ENCODE assay signal across 23 cellular contexts in the genomic region with DNA sequence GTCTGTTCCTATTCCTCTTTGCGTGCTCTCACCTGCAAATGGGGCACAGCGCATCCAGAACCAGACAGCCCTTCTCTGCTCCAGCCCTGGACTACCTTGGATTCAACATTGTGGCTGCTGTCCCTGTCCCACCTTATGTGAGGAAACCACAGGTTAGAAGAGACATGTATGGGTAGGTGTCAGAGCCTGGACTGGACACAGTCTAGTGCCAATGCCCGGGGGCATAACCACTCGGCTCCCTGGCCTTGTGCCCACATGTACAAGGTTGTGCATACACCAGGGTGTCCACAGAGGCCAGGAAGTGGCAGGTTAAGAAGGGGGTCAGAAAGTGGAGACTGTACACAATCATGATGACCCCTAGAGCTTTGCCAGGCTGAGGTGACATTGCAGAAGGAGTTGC. TPM values are rescaled to one million over a fixed set of nuclear protein-coding genes. Genes with fewer than 3 reads are reported as not detected.
DNase-seq lines count a peak whose midpoint lies in the region; ATAC-seq, FAIRE-seq and TF ChIP-seq lines count a peak whose summit lies in the region.
"Had no signal": no experiment of that assay in that cellular context is flagged by ENCODE, and none has a peak within 500 bp of the region (broad histone marks: within the 10 kb centered on the region; RNA-seq: fewer than 3 reads in every experiment).

No MANE protein-coding gene starts in this region.

- H3K27me3 ChIP-seq in bronchial epithelial cell (ENCODE audit: control insufficient read depth, insufficient read depth, low read length) (peaks cover 3% of the 10 kb centered on the region), neuronal stem cell (ENCODE audit: control insufficient read depth in 3 of 3, insufficient read depth in 3 of 3, low read depth in 1 of 3, low read length in 3 of 3) (no peaks in the 10 kb centered on the region), H7 (ENCODE audit: control insufficient read depth, insufficient read depth, low read length) (no peaks in the 10 kb centered on the region), right lobe of liver (no peaks in the 10 kb centered on the region)
- H3K27me3 ChIP-seq: BLaER1 treated with 17β-estradiol and CSF1 and Interleukin-3, amounts not matched to agents 10 nM and 100 nM had no signal

- H2BK5ac ChIP-seq in neuronal stem cell (ENCODE audit: low read length) = no peak overlapping the region

- TF ChIP-seq CTCF in bronchial epithelial cell (IDR thresholded peaks at IDR 0.05; ENCODE audit: insufficient read depth, low read length, severe bottlenecking) (no peak), right lobe of liver (IDR thresholded peaks at IDR 0.05) (no peak)

- no peaks in the 10 kb centered on the region for H3K79me1 ChIP-seq in neuronal stem cell (ENCODE audit: low read depth, low read length)

- H2BK12ac ChIP-seq in neuronal stem cell (ENCODE audit: low read length) = peak overlapping the region; percentile 4

- no peaks in the 10 kb centered on the region for H3K4me1 Mint-ChIP-seq in stimulated activated effector memory CD8-positive, alpha-beta T cell treated with anti-CD3 and anti-CD28 coated beads, Interleukin-12 subunit alpha, Interleukin-12 subunit beta, amount 100 ng/mL, for 72 hours
- H3K4me1 Mint-ChIP-seq: B cell had no signal

- H3K4me3 Mint-ChIP-seq in stimulated activated effector memory CD8-positive, alpha-beta T cell treated with anti-CD3 and anti-CD28 coated beads, Interleukin-12 subunit alpha, Interleukin-12 subunit beta, amount 100 ng/mL, for 72 hours = no peak overlapping the region
- H3K4me3 Mint-ChIP-seq: B cell; CD4-positive, alpha-beta T cell; CD8-positive, alpha-beta T cell had no signal

- no peak overlapping the region for H3K27ac ChIP-seq in neuronal stem cell (replicated peaks; ENCODE audit: low read length)
- no peak overlapping the region for H3K27ac ChIP-seq in right lobe of liver
- H3K27ac ChIP-seq: 22Rv1; A549; BLaER1 treated with 17β-estradiol and CSF1 and Interleukin-3, amounts not matched to agents 10 nM and 100 nM; C4-2B had no signal

- H3K9me3 ChIP-seq in neuronal stem cell (replicated peaks in 1 of 2; ENCODE audit: control insufficient read depth in 2 of 2, insufficient read depth in 1 of 2, low read depth in 1 of 2, low read length in 2 of 2) = peaks cover 2 to 4% of the 10 kb centered on the region in 2 donors
- no peaks in the 10 kb centered on the region for H3K9me3 ChIP-seq in right lobe of liver
- H3K9me3 ChIP-seq: Caco-2 had no signal

- FAIRE-seq in bronchial epithelial cell (lab: Jason Lieb, UNC) (peak; percentile 43), GM19239 (lab: Jason Lieb, UNC) (no peak)
- FAIRE-seq: A549, D721Med, G401.6, GM12891 had no signal

- DNase-seq in NCI-H69 (lab: John Stamatoyannopoulos, UW) (peak; percentile 43), bronchial epithelial cell (ENCODE audit: low read depth) (no peak), neuronal stem cell (ENCODE audit: low spot score) (no peak), NCI-H748 (lab: John Stamatoyannopoulos, UW; ENCODE audit: unreplicated experiment) (no peak), H7 (no peak), right lobe of liver (no peak), GM19239 (ENCODE audit: insufficient read length, low spot score) (no peak)
- DNase-seq in stimulated activated effector memory CD8-positive, alpha-beta T cell treated with anti-CD3 and anti-CD28 coated beads, Interleukin-12 subunit alpha, Interleukin-12 subunit beta, amount 100 ng/mL, for 72 hours (ENCODE audit: low spot score in 2 of 2) = no peak
- DNase-seq: AML-193; Caco-2; Calu3; CD4-positive, alpha-beta T cell; CD8-positive, alpha-beta T cell; DMS79 treated with DMSO at 0.1 percent for 48 hours; GF-D8 had no signal

- H4K91ac ChIP-seq in neuronal stem cell (ENCODE audit: low read depth, low read length, poor library complexity) = no peak overlapping the region

- H3K4me3 ChIP-seq in bronchial epithelial cell (ENCODE audit: low read depth, low read length) (no peak overlapping the region), neuronal stem cell (ENCODE audit: low read length in 2 of 2) (no peak overlapping the region), H7 (ENCODE audit: insufficient read depth, low read depth, low read length) (no peak overlapping the region), right lobe of liver (no peak overlapping the region)
- H3K4me3 ChIP-seq: A549; BLaER1 treated with 17β-estradiol and CSF1 and Interleukin-3, amounts not matched to agents 10 nM and 100 nM had no signal

- no peaks in the 10 kb centered on the region for H3K36me3 ChIP-seq in bronchial epithelial cell (ENCODE audit: control insufficient read depth, insufficient read depth, low read length)
- no peaks in the 10 kb centered on the region for H3K36me3 ChIP-seq in neuronal stem cell (replicated peaks in 1 of 2; ENCODE audit: control insufficient read depth in 2 of 2, insufficient read depth in 2 of 2, low read length in 2 of 2)
- no peaks in the 10 kb centered on the region for H3K36me3 ChIP-seq in H7 (replicated peaks; ENCODE audit: control insufficient read depth, insufficient read depth, low read length)
- no peaks in the 10 kb centered on the region for H3K36me3 ChIP-seq in right lobe of liver
- H3K36me3 ChIP-seq: BLaER1 treated with 17β-estradiol and CSF1 and Interleukin-3, amounts not matched to agents 10 nM and 100 nM had no signal

- H3K4me1 ChIP-seq in neuronal stem cell (ENCODE audit: control insufficient read depth in 2 of 2, insufficient read depth in 1 of 2, low read depth in 1 of 2, low read length in 2 of 2) (no peaks in the 10 kb centered on the region), right lobe of liver (no peaks in the 10 kb centered on the region)
- H3K4me1 ChIP-seq: A549; BLaER1 treated with 17β-estradiol and CSF1 and Interleukin-3, amounts not matched to agents 10 nM and 100 nM; Caco-2 had no signal

- WGBS in neuronal stem cell (ENCODE audit: extremely low coverage in 2 of 2, insufficient read length in 2 of 2, insufficient replicate concordance in 1 of 2), 2 donors = no CpG with 5 or more reads among the region's 4 CpGs
- no CpG with 5 or more reads among the region's 4 CpGs for WGBS in right lobe of liver (ENCODE audit: insufficient coverage, low coverage, low lambda C conversion rate, missing lambda C conversion rate)

- no peak overlapping the region for H2BK120ac ChIP-seq in neuronal stem cell (ENCODE audit: low read depth, low read length)

- H3K27ac Mint-ChIP-seq in stimulated activated effector memory CD8-positive, alpha-beta T cell treated with anti-CD3 and anti-CD28 coated beads, Interleukin-12 subunit alpha, Interleukin-12 subunit beta, amount 100 ng/mL, for 72 hours = no peak overlapping the region
- H3K27ac Mint-ChIP-seq: B cell; CD4-positive, alpha-beta T cell; CD8-positive, alpha-beta T cell had no signal

- H4K8ac ChIP-seq in neuronal stem cell (ENCODE audit: low read depth, low read length) = peak overlapping the region; percentile 65

- peaks cover 2% of the 10 kb centered on the region for H3K9me3 Mint-ChIP-seq in stimulated activated effector memory CD8-positive, alpha-beta T cell treated with anti-CD3 and anti-CD28 coated beads, Interleukin-12 subunit alpha, Interleukin-12 subunit beta, amount 100 ng/mL, for 72 hours
- H3K9me3 Mint-ChIP-seq: CD4-positive, alpha-beta T cell had no signal

- H3K4me2 ChIP-seq in neuronal stem cell (ENCODE audit: insufficient read depth, low read length, poor library complexity, severe bottlenecking) = no peak overlapping the region
- H3K4me2 ChIP-seq: A549; BLaER1 treated with 17β-estradiol and CSF1 and Interleukin-3, amounts not matched to agents 10 nM and 100 nM had no signal

- no peak overlapping the region for H3K14ac ChIP-seq in neuronal stem cell (ENCODE audit: low read length)

- H2BK15ac ChIP-seq in neuronal stem cell (ENCODE audit: low read length) = peak overlapping the region; percentile 43

- intact Hi-C loops in right lobe of liver (cut with DNase I) = no loop called here

- ATAC-seq in stimulated activated effector memory CD8-positive, alpha-beta T cell treated with anti-CD3 and anti-CD28 coated beads, Interleukin-12 subunit alpha, Interleukin-12 subunit beta, amount 100 ng/mL, for 72 hours = peak; percentile 32
- ATAC-seq in right lobe of liver = no peak
- ATAC-seq: A549; CD8-positive, alpha-beta T cell had no signal

- no peak overlapping the region for H3K23ac ChIP-seq in neuronal stem cell (ENCODE audit: low read depth, low read length, poor library complexity)

- no peak overlapping the region for H3K9ac ChIP-seq in neuronal stem cell (ENCODE audit: low read depth, low read length, poor library complexity)
- H3K9ac ChIP-seq: BLaER1 treated with 17β-estradiol and CSF1 and Interleukin-3, amounts not matched to agents 10 nM and 100 nM had no signal

- H2AK5ac ChIP-seq in neuronal stem cell (ENCODE audit: low read depth, low read length) = no peak overlapping the region

- H3K36me3 Mint-ChIP-seq in stimulated activated effector memory CD8-positive, alpha-beta T cell treated with anti-CD3 and anti-CD28 coated beads, Interleukin-12 subunit alpha, Interleukin-12 subunit beta, amount 100 ng/mL, for 72 hours = no peaks in the 10 kb centered on the region
- H3K36me3 Mint-ChIP-seq: CD8-positive, alpha-beta T cell had no signal

- no peak for TF ChIP-seq POLR2A in right lobe of liver (IDR thresholded peaks at IDR 0.05)

- peak overlapping the region; percentile 28 for H3K18ac ChIP-seq in neuronal stem cell (ENCODE audit: low read length)

- H2AFZ ChIP-seq in neuronal stem cell (ENCODE audit: low read length) = no peak overlapping the region

- H3K4ac ChIP-seq in neuronal stem cell (ENCODE audit: low read length) = no peak overlapping the region

RNA-seq across cellular contexts. Expression of gene BRD3, which starts 22.1 kb away (rescaled TPM):
- total RNA-seq in bronchial epithelial cell (4.5 and 6.5 TPM in 2 replicates), right lobe of liver (10 to 100 TPM; 10.7 to 25.4 (median 21.1) TPM)
- 47.9 TPM for polyA plus RNA-seq in neuronal stem cell (2013, experiment 1 of 2)
- 50.2 TPM for polyA plus RNA-seq in neuronal stem cell (2013, experiment 2 of 2)
- 9.4 and 14.7 TPM in 2 replicates for total RNA-seq in H7 (2014; rRNA removed; shearing (Covaris generic))

RNA-seq across cellular contexts. Expression of gene WDR5, which starts 45.9 kb away (rescaled TPM):
- total RNA-seq in bronchial epithelial cell (16.1 TPM in 2 replicates), right lobe of liver (10 to 100 TPM; 16.6 to 24.0 (median 19.9) TPM)
- polyA plus RNA-seq in neuronal stem cell (2013, experiment 1 of 2) = 31.5 TPM
- polyA plus RNA-seq in neuronal stem cell (2013, experiment 2 of 2) = 31.4 TPM
- total RNA-seq in H7 (2014; rRNA removed; shearing (Covaris generic)) = 40.3 and 40.9 TPM in 2 replicates
